ENCODE assay signal across 10 cellular contexts in the genomic region with DNA sequence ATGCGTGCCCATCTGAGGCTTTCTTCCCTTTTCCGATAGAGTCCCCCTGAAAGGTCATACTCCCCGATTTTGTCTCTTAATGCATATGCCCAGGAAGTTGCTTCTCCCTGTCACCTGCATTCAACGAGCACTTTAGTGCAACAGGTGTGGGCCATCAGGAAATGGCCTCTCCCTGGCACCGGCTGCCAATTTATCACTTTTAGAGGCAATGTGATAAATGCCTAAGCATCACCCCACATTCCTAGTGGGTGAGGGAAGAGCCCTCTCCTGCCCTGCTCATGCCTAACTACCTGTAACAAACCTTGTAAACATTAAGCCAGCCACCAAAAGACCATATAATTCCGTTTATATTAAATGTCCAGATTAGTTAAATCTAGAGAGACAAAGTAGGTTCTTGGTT. TPM values are rescaled to one million over a fixed set of nuclear protein-coding genes. Genes with fewer than 3 reads are reported as not detected.
DNase-seq lines count a peak whose midpoint lies in the region; ATAC-seq and TF ChIP-seq lines count a peak whose summit lies in the region.
"Had no signal": no experiment of that assay in that cellular context is flagged by ENCODE, and none has a peak within 500 bp of the region (broad histone marks: within the 10 kb centered on the region; RNA-seq: fewer than 3 reads in every experiment).

No MANE protein-coding gene starts in this region.

- ATAC-seq in HG02571 (IDR thresholded peaks at IDR 0.05; ENCODE audit: unreplicated experiment) = no peak

- peaks cover 19% of the 10 kb centered on the region for H3K4me1 Mint-ChIP-seq in endothelial cell (ENCODE audit: unreplicated experiment)

- H2AFZ ChIP-seq in osteoblast (ENCODE audit: low read length) = peak overlapping the region; percentile 99

- H3F3A ChIP-seq in DOHH2 (ENCODE audit: control insufficient read depth, insufficient read depth) = no peaks in the 10 kb centered on the region

- peaks cover 3% of the 10 kb centered on the region for H3K27me3 Mint-ChIP-seq in endothelial cell (ENCODE audit: unreplicated experiment)

- H3K36me3 ChIP-seq in DOHH2 (ENCODE audit: control insufficient read depth, low read length) (peaks cover 28% of the 10 kb centered on the region), osteoblast (ENCODE audit: insufficient read depth, low read length) (peaks cover 20% of the 10 kb centered on the region)

- H4K20me1 ChIP-seq in DOHH2 (ENCODE audit: control insufficient read depth, insufficient read depth, low read depth, low read length) = no peaks in the 10 kb centered on the region
- peaks cover 8% of the 10 kb centered on the region for H4K20me1 ChIP-seq in osteoblast (ENCODE audit: insufficient read depth, low read length)

- H3K27ac ChIP-seq in DOHH2 (ENCODE audit: low read depth, low read length) = no peak overlapping the region
- H3K27ac ChIP-seq in osteoblast (ENCODE audit: low read depth, low read length) = no peak overlapping the region

- H3K36me3 Mint-ChIP-seq in endothelial cell (ENCODE audit: low read depth, unreplicated experiment) = peaks cover 12% of the 10 kb centered on the region

- peaks cover 36% of the 10 kb centered on the region for H3K4me1 ChIP-seq in DOHH2 (ENCODE audit: control insufficient read depth, low read length)
- H3K4me1 ChIP-seq in osteoblast (ENCODE audit: insufficient read depth, low read length) = peaks cover 24% of the 10 kb centered on the region

- no peaks in the 10 kb centered on the region for H3K9me3 Mint-ChIP-seq in endothelial cell (ENCODE audit: unreplicated experiment)
- H3K9me3 Mint-ChIP-seq: activated CD4-positive, alpha-beta T cell treated with anti-CD3 and anti-CD28 coated beads, Interleukin-2, amount 10 ng/mL, durations not matched to agents 7 days and 5 days had no signal

- no peaks in the 10 kb centered on the region for H3K9me2 ChIP-seq in DOHH2 (replicated peaks; ENCODE audit: control insufficient read depth, low read length)

- H3K27ac Mint-ChIP-seq in endothelial cell (ENCODE audit: unreplicated experiment) = peak overlapping the region; percentile 95

- H3K79me2 ChIP-seq in DOHH2 (ENCODE audit: control insufficient read depth, low read length) = peaks cover 39% of the 10 kb centered on the region
- peaks cover 38% of the 10 kb centered on the region for H3K79me2 ChIP-seq in osteoblast (ENCODE audit: insufficient read depth, low read length)

- TF ChIP-seq CTCF in DOHH2 (IDR thresholded peaks at IDR 0.05; ENCODE audit: low read depth, low read length, poor library complexity, severe bottlenecking) (no peak), endothelial cell (IDR thresholded peaks at IDR 0.05; ENCODE audit: unreplicated experiment) (no peak), osteoblast (IDR thresholded peaks at IDR 0.05; ENCODE audit: extremely low read depth, low read depth, low read length) (no peak)

- H3K4me3 ChIP-seq in DOHH2 (ENCODE audit: low read length) (peak overlapping the region; percentile 90), osteoblast (ENCODE audit: insufficient read depth, low read length) (no peak overlapping the region)

- peak overlapping the region; percentile 97 for H3K4me3 Mint-ChIP-seq in endothelial cell (ENCODE audit: unreplicated experiment)

- H3K27me3 ChIP-seq in DOHH2 (ENCODE audit: control insufficient read depth, low read length) (no peaks in the 10 kb centered on the region), osteoblast (ENCODE audit: insufficient read depth, low read length) (no peaks in the 10 kb centered on the region)
- H3K27me3 ChIP-seq: gastrocnemius medialis had no signal

- peak overlapping the region; percentile 67 for H3K4me2 ChIP-seq in DOHH2 (ENCODE audit: low read length)
- peak overlapping the region; percentile 83 for H3K4me2 ChIP-seq in osteoblast (ENCODE audit: insufficient read depth, low read length)

- DNase-seq in NCI-H226 = peak; percentile 58
- DNase-seq in endothelial cell (ENCODE audit: low spot score) = no peak
- DNase-seq in osteoblast (ENCODE audit: insufficient read length, low spot score, missing footprints) = no peak
- no peak for DNase-seq in effector CD8-positive, alpha-beta T cell (lab: John Stamatoyannopoulos, UW)
- DNase-seq in NOMO-1 treated with DMSO at 0.1 percent for 48 hours (lab: John Stamatoyannopoulos, UW; ENCODE audit: unreplicated experiment) = no peak
- DNase-seq: activated CD4-positive, alpha-beta T cell treated with anti-CD3 and anti-CD28 coated beads, Interleukin-2, amount 10 ng/mL, durations not matched to agents 7 days and 5 days; gastrocnemius medialis; GDM1 had no signal

- H3K9me3 ChIP-seq in DOHH2 (ENCODE audit: control insufficient read depth, insufficient read depth, low read length) (no peaks in the 10 kb centered on the region), osteoblast (ENCODE audit: low read depth, low read length) (no peaks in the 10 kb centered on the region)
- H3K9me3 ChIP-seq: gastrocnemius medialis had no signal

RNA-seq across cellular contexts. Expression of a gene that starts 1.1 kb away (rescaled TPM):
- total RNA-seq in endothelial cell (ENCODE audit: unreplicated experiment) (31.8 TPM), osteoblast (30.4 TPM in 2 replicates)
